ENCODE assay signal across 8 cellular contexts in genomic region chr14:37874429-37875109, GRCh38.
DNase-seq lines count a peak whose midpoint lies in the region; ATAC-seq, FAIRE-seq and TF ChIP-seq lines count a peak whose summit lies in the region.

No MANE protein-coding gene starts in this region.

- no peak overlapping the region for H3K27ac ChIP-seq in WERI-Rb-1

- H3K9me3 ChIP-seq in WERI-Rb-1 (ENCODE audit: severe bottlenecking) = no peaks in the 10 kb centered on the region

- no peak for FAIRE-seq in bronchial epithelial cell (lab: Jason Lieb, UNC)

- TF ChIP-seq CTCF in WERI-Rb-1 (IDR thresholded peaks at IDR 0.05; ENCODE audit: low read depth, low read length) = peak; percentile 85
- peak; percentile 93 for TF ChIP-seq CTCF in bronchial epithelial cell (IDR thresholded peaks at IDR 0.05; ENCODE audit: insufficient read depth, low read length, severe bottlenecking)

- H3K36me3 ChIP-seq in WERI-Rb-1 (no peaks in the 10 kb centered on the region), bronchial epithelial cell (ENCODE audit: control insufficient read depth, insufficient read depth, low read length) (no peaks in the 10 kb centered on the region)

- peak; percentile 99 for ATAC-seq in GM18867 (IDR thresholded peaks at IDR 0.05; ENCODE audit: unreplicated experiment)
- peak; percentile 89 for ATAC-seq in HG03064 (IDR thresholded peaks at IDR 0.05; ENCODE audit: low read depth, unreplicated experiment)

- H3K4me3 ChIP-seq in WERI-Rb-1 (ENCODE audit: low read depth, low read length) (no peak overlapping the region), bronchial epithelial cell (ENCODE audit: low read depth, low read length) (no peak overlapping the region)

- DNase-seq in AG08396 (ENCODE audit: low spot score) = peak; percentile 77
- DNase-seq in NCI-H2171 (lab: John Stamatoyannopoulos, UW) = peak; percentile 60
- peak; percentile 77 for DNase-seq in WERI-Rb-1
- DNase-seq in bronchial epithelial cell (ENCODE audit: low read depth) = peak; percentile 68
- DNase-seq in kidney glomerular epithelial cell (lab: John Stamatoyannopoulos, UW) = peak; percentile 75
- DNase-seq in stimulated activated CD4-positive, alpha-beta T cell treated with anti-CD3 and anti-CD28 coated beads, Interleukin-2, amount 100 ng/mL, for 48 hours = peak; percentile 79 to 80

- H3K27me3 ChIP-seq in WERI-Rb-1 (ENCODE audit: insufficient read depth, low read depth, severe bottlenecking) (peaks cover 4% of the 10 kb centered on the region), bronchial epithelial cell (ENCODE audit: control insufficient read depth, insufficient read depth, low read length) (no peaks in the 10 kb centered on the region)
